ENCODE assay signal across 24 cellular contexts in genomic region chr1:156468693-156469345, GRCh38. TPM values are rescaled to one million over a fixed set of nuclear protein-coding genes. Genes with fewer than 3 reads are reported as not detected.
DNase-seq lines count a peak whose midpoint lies in the region; ATAC-seq, FAIRE-seq and TF ChIP-seq lines count a peak whose summit lies in the region.
"Had no signal": no experiment of that assay in that cellular context is flagged by ENCODE, and none has a peak within 500 bp of the region (broad histone marks: within the 10 kb centered on the region; RNA-seq: fewer than 3 reads in every experiment).

No MANE protein-coding gene starts in this region.

- H3K27ac ChIP-seq in HEK293 (ENCODE audit: extremely low read depth, low read depth, low read length) (no peak overlapping the region), prostate gland (peak overlapping the region; percentile 43 to 92)
- H3K27ac ChIP-seq: lower lobe of right lung, PC-9, right lobe of liver, SJCRH30 had no signal

- no peak for TF ChIP-seq POLR2A in prostate gland (IDR thresholded peaks at IDR 0.05)

- ATAC-seq in activated CD4-positive, alpha-beta T cell treated with anti-CD3 and anti-CD28 coated beads for 36 hours = no peak
- no peak for ATAC-seq in GM18519 (IDR thresholded peaks at IDR 0.05; ENCODE audit: low FRiP score, unreplicated experiment)
- ATAC-seq: heart right ventricle, HepG2, lower lobe of right lung, right lobe of liver, WTC11 had no signal

- H3K9me3 ChIP-seq in HEK293 (ENCODE audit: control insufficient read depth, insufficient read depth, low read depth, low read length) (no peaks in the 10 kb centered on the region), prostate gland (no peaks in the 10 kb centered on the region)
- H3K9me3 ChIP-seq: BE2C, heart right ventricle, lower lobe of right lung, MG63, right lobe of liver, SJCRH30 had no signal

- DNase-seq in activated CD4-positive, alpha-beta T cell treated with anti-CD3 and anti-CD28 coated beads for 36 hours = no peak
- DNase-seq in activated CD4-positive, alpha-beta T cell treated with anti-CD3 and anti-CD28 coated beads, Interleukin-2, amount 50 U/mL, for 48 hours = no peak
- DNase-seq in bronchial epithelial cell (ENCODE audit: low read depth) (no peak), prostate gland (ENCODE audit: low spot score) (no peak), NAMALWA (ENCODE audit: low spot score) (no peak), GF-D8 (lab: John Stamatoyannopoulos, UW) (no peak)
- DNase-seq: activated CD8-positive, alpha-beta memory T cell treated with anti-CD3 and anti-CD28 coated beads for 24 hours; amygdala; BE2C; cerebellar nuclear complex; effector memory CD4-positive, alpha-beta T cell; heart right ventricle; lower lobe of right lung; MG63; NCI-H146; right lobe of liver; SJCRH30 had no signal

- POLR2A ChIA-PET in activated CD4-positive, alpha-beta T cell treated with anti-CD3 and anti-CD28 coated beads for 36 hours (lab: Charles Lee) = interaction anchor here (0.6 kb wide), 2 partner anchors 16 to 244 kb away, joined by 5 to 8 read pairs; no protein-coding TSS in a partner anchor
- POLR2A ChIA-PET in HEK293 (lab: Yijun Ruan, JAX) = no interaction called here

- peaks cover 32% of the 10 kb centered on the region for H3K36me3 Mint-ChIP-seq in activated CD4-positive, alpha-beta T cell treated with anti-CD3 and anti-CD28 coated beads for 36 hours (ENCODE audit: low read depth)

- no peak overlapping the region for H3K4me3 Mint-ChIP-seq in activated CD4-positive, alpha-beta T cell treated with anti-CD3 and anti-CD28 coated beads for 36 hours
- H3K4me3 Mint-ChIP-seq: WTC11 had no signal

- CTCF ChIA-PET in activated CD4-positive, alpha-beta T cell treated with anti-CD3 and anti-CD28 coated beads for 36 hours (lab: Charles Lee) = interaction anchor here (0.6 kb wide), 1 partner anchor 113 kb away, joined by 3 read pairs; no protein-coding TSS in a partner anchor
- CTCF ChIA-PET in HEK293 (lab: Yijun Ruan, JAX) = interaction anchor here (1.1 kb wide), 1 partner anchor 11 kb away, joined by 4 read pairs; no protein-coding TSS in a partner anchor

- 82% methylated on average over 5 of the region's 6 CpGs for WGBS in prostate gland

- H3K27me3 ChIP-seq in bronchial epithelial cell (ENCODE audit: control insufficient read depth, insufficient read depth, low read length) = no peaks in the 10 kb centered on the region
- H3K27me3 ChIP-seq in prostate gland (replicated peaks; ENCODE audit: insufficient read depth) = no peaks in the 10 kb centered on the region
- H3K27me3 ChIP-seq: BE2C, heart right ventricle, MG63, right lobe of liver, SJCRH30 had no signal

- H3K4me1 ChIP-seq in HEK293 (ENCODE audit: control insufficient read depth, insufficient read depth, low read length) = no peaks in the 10 kb centered on the region; the same call in 1 of the 2 replicates
- H3K4me1 ChIP-seq in prostate gland (replicated peaks) = peaks cover 37% of the 10 kb centered on the region
- H3K4me1 ChIP-seq: BE2C, SJCRH30 had no signal

- H3K36me3 ChIP-seq in HEK293 (ENCODE audit: control insufficient read depth in 2 of 2, insufficient read depth in 1 of 2, low read length in 2 of 2) = peaks cover 9 to 75% of the 10 kb centered on the region in 2 experiments; a peak in 2 of 3 replicates
- peaks cover 29% of the 10 kb centered on the region for H3K36me3 ChIP-seq in bronchial epithelial cell (ENCODE audit: control insufficient read depth, insufficient read depth, low read length)
- peaks cover 11 to 15% of the 10 kb centered on the region in 2 donors for H3K36me3 ChIP-seq in prostate gland

- peaks cover 9% of the 10 kb centered on the region for H3K4me1 Mint-ChIP-seq in activated CD4-positive, alpha-beta T cell treated with anti-CD3 and anti-CD28 coated beads for 36 hours

- no peaks in the 10 kb centered on the region for H3K9me3 Mint-ChIP-seq in activated CD4-positive, alpha-beta T cell treated with anti-CD3 and anti-CD28 coated beads for 36 hours (ENCODE audit: low read depth)
- H3K9me3 Mint-ChIP-seq: WTC11 had no signal

- TF ChIP-seq CTCF in HEK293 (tag by site-specific recombination; IDR thresholded peaks at IDR 0.05) = no peak
- no peak for TF ChIP-seq CTCF in bronchial epithelial cell (IDR thresholded peaks at IDR 0.05; ENCODE audit: insufficient read depth, low read length, severe bottlenecking)
- TF ChIP-seq CTCF in prostate gland (IDR thresholded peaks at IDR 0.05) = no peak

- H3K27ac Mint-ChIP-seq in activated CD4-positive, alpha-beta T cell treated with anti-CD3 and anti-CD28 coated beads for 36 hours = peak overlapping the region; percentile 26
- H3K27ac Mint-ChIP-seq: WTC11 had no signal

- peak; percentile 7 for FAIRE-seq in bronchial epithelial cell (lab: Jason Lieb, UNC)
- FAIRE-seq: A204.1, G401.6, HepG2 had no signal

- intact Hi-C loops in activated CD4-positive, alpha-beta T cell treated with anti-CD3 and anti-CD28 coated beads for 36 hours (cut with DNase I, micrococcal nuclease) = no loop called here
- intact Hi-C loops in prostate gland (cut with DNase I) = no loop called here

- no peak overlapping the region for H3K4me3 ChIP-seq in HEK293 (ENCODE audit: low read depth, low read length)
- no peak overlapping the region for H3K4me3 ChIP-seq in bronchial epithelial cell (ENCODE audit: low read depth, low read length)
- H3K4me3 ChIP-seq in prostate gland = no peak overlapping the region
- H3K4me3 ChIP-seq: heart right ventricle, lower lobe of right lung, MG63, PC-9, right lobe of liver, SJCRH30 had no signal

- no peaks in the 10 kb centered on the region for H3K27me3 Mint-ChIP-seq in activated CD4-positive, alpha-beta T cell treated with anti-CD3 and anti-CD28 coated beads for 36 hours

TF ChIP-seq in HEK293, 187 proteins besides CTCF, POLR2A, EP300 and RAD21:
- TF ChIP-seq ZNF121 (tag by site-specific recombination; IDR thresholded peaks at IDR 0.05) (0 out of 2 replicates have a peak, but pooled peaks have one; percentile 51), PRDM2 (tag by site-specific recombination; IDR thresholded peaks at IDR 0.05; ENCODE audit: borderline replicate concordance) (no peak), ZNF510 (tag by site-specific recombination; IDR thresholded peaks at IDR 0.05; ENCODE audit: insufficient replicate concordance) (no peak)

RNA-seq across cellular contexts. Expression of gene MEF2D, which starts 31.8 kb away (rescaled TPM):
- total RNA-seq in activated CD4-positive, alpha-beta T cell treated with anti-CD3 and anti-CD28 coated beads for 36 hours = 10 to 100 TPM; 32.1 to 33.6 TPM
- total RNA-seq in bronchial epithelial cell = 1.3 and 4.9 TPM in 2 replicates
- total RNA-seq in prostate gland = 100 to 1,000 TPM in 1 of 2 donors, 10 to 100 TPM in 1; 52.1 to 128 TPM
